8 cellular contexts compared by ENCODE assay signal in the genomic region with DNA sequence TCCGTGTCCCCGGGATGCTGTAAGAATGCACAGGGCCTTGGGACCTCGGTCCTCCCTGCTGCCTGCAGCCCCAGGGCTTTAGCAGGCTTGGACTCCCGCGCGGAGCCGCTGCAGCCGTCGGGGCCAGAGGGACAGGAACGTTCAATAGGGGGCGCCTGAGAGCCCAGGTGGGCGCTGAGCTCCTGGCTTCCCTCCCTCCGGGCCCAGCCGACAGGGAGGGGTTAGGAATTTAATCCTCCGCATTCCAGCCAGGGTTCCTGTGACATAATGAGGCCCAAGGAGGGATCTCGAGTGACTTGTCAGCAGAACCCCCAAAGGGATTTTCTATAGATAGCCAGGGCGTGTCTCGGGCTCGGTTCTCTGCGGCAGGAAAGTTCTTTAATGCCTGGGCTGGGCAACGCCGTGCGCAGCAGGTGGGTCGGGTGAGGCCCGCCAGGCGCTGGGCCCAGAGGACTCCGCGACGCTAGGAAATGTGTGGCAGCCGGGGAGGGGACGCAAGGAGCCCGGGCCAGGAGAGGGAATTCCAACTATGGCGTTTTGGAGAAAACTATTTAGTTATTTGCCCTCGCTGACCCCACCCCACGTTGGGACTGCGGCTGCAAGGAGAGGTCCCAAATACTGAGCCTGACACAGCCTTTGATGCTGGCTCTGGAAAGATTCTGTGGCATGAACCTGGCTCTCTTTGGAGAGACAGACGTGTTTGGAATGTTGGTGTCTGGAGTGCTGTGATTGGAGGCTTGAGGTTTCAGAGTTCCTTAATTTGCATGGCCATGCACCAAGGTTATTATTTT.
DNase-seq lines count a peak whose midpoint lies in the region; ATAC-seq, FAIRE-seq and TF ChIP-seq lines count a peak whose summit lies in the region.

No MANE protein-coding gene starts in this region.

- ATAC-seq in GM18909 (IDR thresholded peaks at IDR 0.05; ENCODE audit: poor library complexity, unreplicated experiment): peak; percentile 57

- H3K9me3 Mint-ChIP-seq in IgD-negative memory B cell (peaks cover 2 to 12% (median 4%) of the 10 kb centered on the region in 3 donors), mesothelial cell of epicardium (peaks cover 13% of the 10 kb centered on the region)

- no peak for FAIRE-seq in frontal cortex (lab: Jason Lieb, UNC)

- H3K27ac Mint-ChIP-seq in IgD-negative memory B cell: no peak overlapping the region
- H3K27ac Mint-ChIP-seq in mesothelial cell of epicardium: peak overlapping the region; percentile 88

- no peak overlapping the region for H3K4me3 ChIP-seq in choroid plexus epithelial cell (ENCODE audit: low read depth, low read length)

- H3K4me1 Mint-ChIP-seq in IgD-negative memory B cell (peaks cover 0 to 5% (median 4%) of the 10 kb centered on the region in 3 donors), mesothelial cell of epicardium (peaks cover 40% of the 10 kb centered on the region)

- H3K36me3 Mint-ChIP-seq in IgD-negative memory B cell: no peaks in the 10 kb centered on the region
- no peaks in the 10 kb centered on the region for H3K36me3 Mint-ChIP-seq in mesothelial cell of epicardium

- TF ChIP-seq CTCF in choroid plexus epithelial cell (conservative IDR thresholded peaks at IDR 0.05; ENCODE audit: low read depth, low read length) (peak; percentile 70), mesothelial cell of epicardium (IDR thresholded peaks at IDR 0.05; ENCODE audit: unreplicated experiment) (peak; percentile 73)

- peak; percentile 63 for DNase-seq in AG08396 (ENCODE audit: low spot score)
- DNase-seq in choroid plexus epithelial cell (ENCODE audit: low read depth): no peak
- DNase-seq in mesothelial cell of epicardium (ENCODE audit: low spot score in 2 of 2, unreplicated experiment in 2 of 2): peak; percentile 63 to 84
- no peak for DNase-seq in effector CD8-positive, alpha-beta T cell (lab: John Stamatoyannopoulos, UW)
- DNase-seq in frontal cortex (ENCODE audit: low spot score in 2 of 2): no peak
- DNase-seq in NCI-H2081 treated with DMSO at 0.1 percent for 48 hours (lab: John Stamatoyannopoulos, UW): no peak

- H3K4me3 Mint-ChIP-seq in IgD-negative memory B cell (peak overlapping the region in 3 of 4 donors; percentile 51 to 66 (median 58)), mesothelial cell of epicardium (peak overlapping the region; percentile 56)

- H3K27me3 Mint-ChIP-seq in IgD-negative memory B cell (peaks cover 35% of the 10 kb centered on the region), mesothelial cell of epicardium (ENCODE audit: low read depth) (no peaks in the 10 kb centered on the region)

Comparison
In these comparisons a context has a peak if more than half of its experiments do, and no peak if none do; other contexts are left out.
1. DNase-seq: peak in AG08396 (single experiment) and mesothelial cell of epicardium (2 of 2); none in choroid plexus epithelial cell (single experiment), effector CD8-positive, alpha-beta T cell (single experiment), frontal cortex (0 of 2) and NCI-H2081 treated with DMSO at 0.1 percent for 48 hours (single experiment).